ENCODE assay signal across 17 cellular contexts in the genomic region with DNA sequence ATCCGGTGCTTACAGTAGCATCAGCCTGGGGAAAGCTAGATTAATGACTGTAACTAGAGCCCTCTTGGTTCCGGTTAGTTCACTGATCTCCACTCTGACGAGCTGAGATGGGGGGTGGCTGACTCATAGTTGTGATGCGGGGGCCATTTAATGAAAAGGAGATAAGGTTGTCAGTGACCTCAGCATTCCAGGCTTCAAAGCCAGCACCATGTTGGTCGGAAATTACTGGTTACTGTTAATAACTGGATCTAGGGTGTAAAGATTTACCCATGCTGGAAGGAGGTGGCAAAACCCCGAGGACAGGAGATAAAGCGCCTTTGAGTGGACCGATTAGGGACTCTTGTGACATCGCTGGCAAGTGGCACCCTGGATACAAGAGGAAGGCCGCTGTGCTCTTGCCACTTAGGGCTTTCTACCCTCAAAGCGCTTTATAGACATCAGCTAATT. TPM values are rescaled to one million over a fixed set of nuclear protein-coding genes. Genes with fewer than 3 reads are reported as not detected.
DNase-seq lines count a peak whose midpoint lies in the region; ATAC-seq and TF ChIP-seq lines count a peak whose summit lies in the region.
"Had no signal": no experiment of that assay in that cellular context is flagged by ENCODE, and none has a peak within 500 bp of the region (broad histone marks: within the 10 kb centered on the region; RNA-seq: fewer than 3 reads in every experiment).

No MANE protein-coding gene starts in this region.

- no CpG with 5 or more reads among the region's 11 CpGs for WGBS in neuronal stem cell (ENCODE audit: extremely low coverage in 2 of 2, insufficient read length in 2 of 2, insufficient replicate concordance in 1 of 2), 2 donors

- H3K4me3 ChIP-seq in WERI-Rb-1 (ENCODE audit: low read depth, low read length) (no peak overlapping the region), neuronal stem cell (ENCODE audit: low read length in 2 of 2) (no peak overlapping the region)
- H3K4me3 ChIP-seq: GM12878, lung had no signal

- H3K27ac ChIP-seq in WERI-Rb-1 (no peak overlapping the region), neuronal stem cell (replicated peaks; ENCODE audit: low read length) (no peak overlapping the region)

- TF ChIP-seq CTCF in WERI-Rb-1 (IDR thresholded peaks at IDR 0.05; ENCODE audit: low read depth, low read length) = no peak

- H3K23ac ChIP-seq in neuronal stem cell (ENCODE audit: low read depth, low read length, poor library complexity) = no peak overlapping the region

- peaks cover 60% of the 10 kb centered on the region for H3K27me3 ChIP-seq in WERI-Rb-1 (ENCODE audit: insufficient read depth, low read depth, severe bottlenecking)
- peaks cover 4 to 24% (median 21%) of the 10 kb centered on the region in 3 experiments for H3K27me3 ChIP-seq in neuronal stem cell (ENCODE audit: control insufficient read depth in 3 of 3, insufficient read depth in 3 of 3, low read depth in 1 of 3, low read length in 3 of 3)

- no peak overlapping the region for H2BK5ac ChIP-seq in neuronal stem cell (ENCODE audit: low read length)

- no peak overlapping the region for H3K18ac ChIP-seq in neuronal stem cell (ENCODE audit: low read length)

- no peak overlapping the region for H2AK5ac ChIP-seq in neuronal stem cell (ENCODE audit: low read depth, low read length)

- H3K4ac ChIP-seq in neuronal stem cell (ENCODE audit: low read length) = no peak overlapping the region

- no peak overlapping the region for H2BK15ac ChIP-seq in neuronal stem cell (ENCODE audit: low read length)

- no peaks in the 10 kb centered on the region for H3K36me3 ChIP-seq in WERI-Rb-1
- H3K36me3 ChIP-seq in neuronal stem cell (replicated peaks in 1 of 2; ENCODE audit: control insufficient read depth in 2 of 2, insufficient read depth in 2 of 2, low read length in 2 of 2) = no peaks in the 10 kb centered on the region

- H3K9me3 ChIP-seq in WERI-Rb-1 (ENCODE audit: severe bottlenecking) (no peaks in the 10 kb centered on the region), neuronal stem cell (replicated peaks in 1 of 2; ENCODE audit: control insufficient read depth in 2 of 2, insufficient read depth in 1 of 2, low read depth in 1 of 2, low read length in 2 of 2) (no peaks in the 10 kb centered on the region)

- DNase-seq in DMS79 treated with DMSO at 0.1 percent for 48 hours (lab: John Stamatoyannopoulos, UW) = peak; percentile 43
- peak; percentile 78 for DNase-seq in NCI-H2029 (lab: John Stamatoyannopoulos, UW)
- DNase-seq in WERI-Rb-1 = peak; percentile 77
- DNase-seq in left kidney (ENCODE audit: low read depth, low spot score) = peak; percentile 93
- no peak for DNase-seq in NCI-H2081 treated with DMSO at 0.1 percent for 48 hours (lab: John Stamatoyannopoulos, UW)
- DNase-seq in dedifferentiated amniotic fluid mesenchymal stem cell (ENCODE audit: extremely low spot score) = no peak
- no peak for DNase-seq in neuronal stem cell (ENCODE audit: low spot score)
- DNase-seq: activated effector memory CD4-positive, alpha-beta T cell treated with anti-CD3 and anti-CD28 coated beads, Interleukin-2, amount 50 U/mL, for 16 hours; amniotic stem cell; naive thymus-derived CD4-positive, alpha-beta T cell; NK-92 treated with Interleukin-12 subunit alpha and Interleukin-12 subunit beta, amount 100 ng/mL, for 24 hours; substantia nigra had no signal

- no peak overlapping the region for H2AFZ ChIP-seq in neuronal stem cell (ENCODE audit: low read length)

- no peaks in the 10 kb centered on the region for H3K79me1 ChIP-seq in neuronal stem cell (ENCODE audit: low read depth, low read length)

- no peak overlapping the region for H3K9ac ChIP-seq in neuronal stem cell (ENCODE audit: low read depth, low read length, poor library complexity)

- H3K14ac ChIP-seq in neuronal stem cell (ENCODE audit: low read length) = no peak overlapping the region

- no peak overlapping the region for H4K8ac ChIP-seq in neuronal stem cell (ENCODE audit: low read depth, low read length)

- H3K4me1 ChIP-seq in neuronal stem cell (ENCODE audit: control insufficient read depth in 2 of 2, insufficient read depth in 1 of 2, low read depth in 1 of 2, low read length in 2 of 2) = peaks cover 4 to 5% of the 10 kb centered on the region in 2 donors

- H3K4me2 ChIP-seq in neuronal stem cell (ENCODE audit: insufficient read depth, low read length, poor library complexity, severe bottlenecking) = no peak overlapping the region

- ATAC-seq in GM19395 (IDR thresholded peaks at IDR 0.05; ENCODE audit: unreplicated experiment) = no peak
- ATAC-seq: activated CD4-positive, CD25-positive, alpha-beta regulatory T cell treated with anti-CD3 and anti-CD28 coated beads, Interleukin-2, amount 50 U/mL, for 24 hours; GM12878; naive thymus-derived CD4-positive, alpha-beta T cell; Right ventricle myocardium inferior had no signal

- no peak overlapping the region for H4K91ac ChIP-seq in neuronal stem cell (ENCODE audit: low read depth, low read length, poor library complexity)

- H2BK120ac ChIP-seq in neuronal stem cell (ENCODE audit: low read depth, low read length) = no peak overlapping the region

- no peak overlapping the region for H2BK12ac ChIP-seq in neuronal stem cell (ENCODE audit: low read length)

RNA-seq across cellular contexts. Expression of a gene that starts 21.1 kb away (rescaled TPM):
- polyA plus RNA-seq in neuronal stem cell (2013, experiment 1 of 2) = 0.52 TPM
- polyA plus RNA-seq in neuronal stem cell (2013, experiment 2 of 2) = 0.53 TPM
- polyA plus RNA-seq: naive thymus-derived CD4-positive, alpha-beta T cell had no signal

Comparison
In these comparisons a context has a peak if more than half of its experiments do, and no peak if none do; other contexts are left out.
1. DNase-seq: peak in DMS79 treated with DMSO at 0.1 percent for 48 hours (single experiment), NCI-H2029 (single experiment), WERI-Rb-1 (single experiment) and left kidney (single experiment); none in NCI-H2081 treated with DMSO at 0.1 percent for 48 hours (single experiment), dedifferentiated amniotic fluid mesenchymal stem cell (single experiment) and neuronal stem cell (single experiment).